ENCODE assay signal across 9 cellular contexts in the genomic region with DNA sequence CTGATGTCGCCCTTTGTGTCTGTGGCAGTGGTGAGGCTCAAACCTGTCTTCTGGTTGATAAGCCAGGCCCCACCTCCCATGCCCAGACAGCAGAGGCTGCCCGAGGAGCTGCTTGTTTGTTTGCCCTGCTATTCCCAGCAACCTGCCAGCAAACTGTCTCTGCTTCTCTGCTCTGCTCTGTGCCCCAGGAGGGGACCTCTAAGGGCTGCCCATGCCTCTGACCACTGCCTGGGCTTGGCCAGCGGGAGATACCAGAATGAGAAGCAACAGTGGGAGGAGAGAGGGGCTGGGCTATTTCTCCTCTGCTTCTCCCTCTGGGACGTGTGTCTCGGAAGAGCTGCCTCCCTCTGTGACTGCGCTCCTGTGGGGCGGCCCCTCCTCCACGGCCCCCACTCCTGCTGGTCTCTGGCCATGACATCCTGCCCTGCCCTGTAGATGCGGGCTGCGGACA.
DNase-seq lines count a peak whose midpoint lies in the region; ATAC-seq, FAIRE-seq and TF ChIP-seq lines count a peak whose summit lies in the region.
"Had no signal": no experiment of that assay in that cellular context is flagged by ENCODE, and none has a peak within 500 bp of the region (broad histone marks: within the 10 kb centered on the region; RNA-seq: fewer than 3 reads in every experiment).

No MANE protein-coding gene starts in this region.

- peaks cover 13% of the 10 kb centered on the region for H3K27me3 Mint-ChIP-seq in brain

- no peak overlapping the region for H3K27ac ChIP-seq in PC-3 (ENCODE audit: low read length)

- POLR2A ChIA-PET in PC-3 (lab: Charles Lee; ENCODE audit: unreplicated experiment) = no interaction called here

- H3K9me2 ChIP-seq in PC-3 (replicated peaks; ENCODE audit: low read length) = no peaks in the 10 kb centered on the region

- no peaks in the 10 kb centered on the region for H3K36me3 Mint-ChIP-seq in brain

- no peaks in the 10 kb centered on the region for H3K36me3 ChIP-seq in PC-3 (ENCODE audit: low read depth, low read length)

- H3F3A ChIP-seq in PC-3 (ENCODE audit: low read length, unreplicated experiment) = no peaks in the 10 kb centered on the region

- H4K20me1 ChIP-seq in PC-3 (ENCODE audit: low read length) = no peaks in the 10 kb centered on the region

- BruUV-seq in PC-3 (replicated peaks; lab: Mats Ljungman, UMichigan) = no TSS peak

- intact Hi-C loops in PC-3 (cut with micrococcal nuclease) = no loop called here

- no peak overlapping the region for H3K4me2 ChIP-seq in PC-3 (ENCODE audit: low read length)

- CTCF ChIA-PET in PC-3 (lab: Charles Lee) = no interaction called here

- no peaks in the 10 kb centered on the region for H3K79me2 ChIP-seq in PC-3 (ENCODE audit: low read length)

- H3K27me3 ChIP-seq in PC-3 (ENCODE audit: low read length) = no peaks in the 10 kb centered on the region

- H3K9ac ChIP-seq in PC-3 (ENCODE audit: low read length) = no peak overlapping the region

- H3K4me1 Mint-ChIP-seq in brain = peaks cover 49% of the 10 kb centered on the region

- peak overlapping the region in 4 of 5 experiments; percentile 9 to 90 (median 62) for H3K27ac Mint-ChIP-seq in brain

- H3K9me3 ChIP-seq in PC-3 (ENCODE audit: low read length) = no peaks in the 10 kb centered on the region

- TF ChIP-seq CTCF in brain (conservative IDR thresholded peaks at IDR 0.05) (no peak), PC-3 (conservative IDR thresholded peaks at IDR 0.05; ENCODE audit: low read depth, low read length) (no peak)

- no peaks in the 10 kb centered on the region for H3K4me1 ChIP-seq in PC-3 (ENCODE audit: insufficient read depth, low read length)

- no peak overlapping the region for H3K4me3 ChIP-seq in PC-3 (ENCODE audit: low read length)

- ATAC-seq in PC-3 (no peak), GM21447 (IDR thresholded peaks at IDR 0.05; ENCODE audit: unreplicated experiment) (no peak)

- no peak overlapping the region for H2AFZ ChIP-seq in PC-3 (ENCODE audit: low read length)

- DNase-seq in NCI-H82 (lab: John Stamatoyannopoulos, UW) = peak; percentile 17
- no peak for DNase-seq in NCI-H82 treated with DMSO at 0.1 percent for 48 hours (lab: John Stamatoyannopoulos, UW; ENCODE audit: unreplicated experiment)
- DNase-seq in NCI-H345 treated with DMSO at 0.1 percent for 48 hours (lab: John Stamatoyannopoulos, UW; ENCODE audit: unreplicated experiment) = peak; percentile 40
- peak; percentile 74 for DNase-seq in retina
- no peak for DNase-seq in PC-3
- no peak for DNase-seq in frontal cortex (ENCODE audit: low spot score in 2 of 2)
- DNase-seq: mesendoderm had no signal

- no peaks in the 10 kb centered on the region for H3K9me3 Mint-ChIP-seq in brain

- no peak overlapping the region for H3K4me3 Mint-ChIP-seq in brain

- no peak for FAIRE-seq in frontal cortex (lab: Jason Lieb, UNC)

Comparison
In these comparisons a context has a peak if more than half of its experiments do, and no peak if none do; other contexts are left out.
1. DNase-seq: peak in NCI-H82 (single experiment), NCI-H345 treated with DMSO at 0.1 percent for 48 hours (single experiment) and retina (single experiment); none in NCI-H82 treated with DMSO at 0.1 percent for 48 hours (single experiment), PC-3 (single experiment) and frontal cortex (0 of 2).